ENCODE assay signal across 22 cellular contexts in the genomic region with DNA sequence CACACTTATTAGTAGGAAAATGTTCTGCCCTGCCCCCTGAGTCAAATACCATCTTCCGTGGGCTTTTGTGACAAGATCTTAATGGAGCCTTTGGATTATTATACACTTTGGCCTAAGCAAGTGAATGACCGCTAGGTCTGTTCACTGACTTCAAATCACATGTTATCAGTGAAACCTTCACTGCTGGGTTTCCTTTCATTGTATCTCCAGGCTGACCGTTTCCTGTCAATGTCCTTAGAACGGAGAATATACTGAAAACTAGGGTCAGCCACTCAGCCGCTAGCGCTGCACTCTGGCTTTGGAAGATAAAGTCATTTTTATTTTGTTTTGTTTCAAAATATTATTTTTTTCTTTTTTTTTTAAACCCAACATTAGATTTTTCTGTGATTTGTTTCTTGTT.
"Had no signal": no experiment of that assay in that cellular context is flagged by ENCODE, and none has a peak within 500 bp of the region (broad histone marks: within the 10 kb centered on the region; RNA-seq: fewer than 3 reads in every experiment).

No MANE protein-coding gene starts in this region.

- ATAC-seq: activated T-cell treated with anti-CD3 and anti-CD28 coated beads, Interleukin-2, amount 50 U/mL, for 72 hours; natural killer cell treated with Interleukin-12 subunit alpha and Interleukin-12 subunit beta and Interleukin-15 and Interleukin-18, amount 100 ng/mL, for 72 hours had no signal

- H3K36me3 ChIP-seq: breast epithelium, esophagus squamous epithelium, left lung, stomach had no signal

- H3K4me3 ChIP-seq: breast epithelium, esophagus squamous epithelium, left lung, skin epidermis, stomach had no signal

- H3K4me3 Mint-ChIP-seq: activated T-cell treated with anti-CD3 and anti-CD28 coated beads, Interleukin-2, amount 50 U/mL, for 72 hours; natural killer cell treated with Interleukin-12 subunit alpha and Interleukin-12 subunit beta and Interleukin-15 and Interleukin-18, amount 100 ng/mL, for 72 hours had no signal

- H3K9me3 ChIP-seq: breast epithelium, esophagus squamous epithelium, left lung, stomach had no signal

- H3K27me3 Mint-ChIP-seq: natural killer cell treated with Interleukin-12 subunit alpha and Interleukin-12 subunit beta and Interleukin-15 and Interleukin-18, amount 100 ng/mL, for 72 hours had no signal

- H3K27ac Mint-ChIP-seq: activated T-cell treated with anti-CD3 and anti-CD28 coated beads, Interleukin-2, amount 50 U/mL, for 72 hours; natural killer cell treated with Interleukin-12 subunit alpha and Interleukin-12 subunit beta and Interleukin-15 and Interleukin-18, amount 100 ng/mL, for 72 hours had no signal

- H3K27me3 ChIP-seq: breast epithelium, esophagus squamous epithelium, left lung, stomach had no signal

- H3K36me3 Mint-ChIP-seq: natural killer cell treated with Interleukin-12 subunit alpha and Interleukin-12 subunit beta and Interleukin-15 and Interleukin-18, amount 100 ng/mL, for 72 hours had no signal

- DNase-seq: activated CD4-positive, CD25-positive, alpha-beta regulatory T cell treated with anti-CD3 and anti-CD28 coated beads, Interleukin-2, amount 50 U/mL, for 72 hours; activated CD8-positive, alpha-beta memory T cell treated with anti-CD3 and anti-CD28 coated beads for 24 hours; activated CD8-positive, alpha-beta memory T cell treated with anti-CD3 and anti-CD28 coated beads, Interleukin-2, amount 50 U/mL, for 48 hours; activated effector memory CD4-positive, alpha-beta T cell treated with anti-CD3 and anti-CD28 coated beads, Interleukin-2, amount 50 U/mL, for 16 hours; activated naive CD4-positive, alpha-beta T cell treated with anti-CD3 and anti-CD28 coated beads, Interleukin-2, amount 50 U/mL, for 16 hours; activated T-cell treated with anti-CD3 and anti-CD28 coated beads, Interleukin-2, amount 50 U/mL, for 72 hours; cerebellar nuclear complex; cortex of kidney; effector CD8-positive, alpha-beta T cell; esophagus squamous epithelium; glutamatergic neuron; kidney; left lung; nucleus accumbens; posterior cingulate gyrus; retina; stomach; trophoblast cell had no signal

- H3K9me3 Mint-ChIP-seq: natural killer cell treated with Interleukin-12 subunit alpha and Interleukin-12 subunit beta and Interleukin-15 and Interleukin-18, amount 100 ng/mL, for 72 hours had no signal

- H3K27ac ChIP-seq: esophagus squamous epithelium, skin epidermis, stomach, VCaP had no signal

- H3K4me1 ChIP-seq: breast epithelium, esophagus squamous epithelium, stomach had no signal
